In genomic region chr10:92545556-92545955, GRCh38 we compare ENCODE assay signal across 16 cellular contexts. TPM values are rescaled to one million over a fixed set of nuclear protein-coding genes. Genes with fewer than 3 reads are reported as not detected.
DNase-seq lines count a peak whose midpoint lies in the region; ATAC-seq, FAIRE-seq and TF ChIP-seq lines count a peak whose summit lies in the region.
"Had no signal": no experiment of that assay in that cellular context is flagged by ENCODE, and none has a peak within 500 bp of the region (broad histone marks: within the 10 kb centered on the region; RNA-seq: fewer than 3 reads in every experiment).

No MANE protein-coding gene starts in this region.

- no peaks in the 10 kb centered on the region for H3K27me3 Mint-ChIP-seq in WTC11 (ENCODE audit: low read depth)
- H3K27me3 Mint-ChIP-seq: CD4-positive, alpha-beta memory T cell had no signal

- H3K27ac Mint-ChIP-seq in WTC11: peak overlapping the region; percentile 1; the same call in 1 of the 2 replicates
- H3K27ac Mint-ChIP-seq: CD4-positive, alpha-beta memory T cell had no signal

- peaks cover 35% of the 10 kb centered on the region for H3K4me1 Mint-ChIP-seq in WTC11

- FAIRE-seq in GM12892 (lab: Jason Lieb, UNC): peak; percentile 14
- FAIRE-seq: G401.6, H1 had no signal

- no peak for ATAC-seq in WTC11
- ATAC-seq in GM21526 (IDR thresholded peaks at IDR 0.05; ENCODE audit: low FRiP score, unreplicated experiment): no peak
- no peak for ATAC-seq in HG02610 (IDR thresholded peaks at IDR 0.05; ENCODE audit: unreplicated experiment)
- ATAC-seq in HG02678 (IDR thresholded peaks at IDR 0.05; ENCODE audit: unreplicated experiment): no peak

- H3K36me3 Mint-ChIP-seq in WTC11: no peaks in the 10 kb centered on the region

- H3K4me1 ChIP-seq in HEK293 (ENCODE audit: control insufficient read depth, insufficient read depth, low read length): peaks cover 23% of the 10 kb centered on the region
- H3K4me1 ChIP-seq: Caco-2 had no signal

- H3K9me3 Mint-ChIP-seq in WTC11: no peaks in the 10 kb centered on the region
- H3K9me3 Mint-ChIP-seq: CD4-positive, alpha-beta memory T cell had no signal

- H3K9me3 ChIP-seq in HEK293 (ENCODE audit: control insufficient read depth, insufficient read depth, low read depth, low read length): no peaks in the 10 kb centered on the region
- H3K9me3 ChIP-seq: Caco-2 had no signal

- no peak overlapping the region for H3K27ac ChIP-seq in HEK293 (ENCODE audit: extremely low read depth, low read depth, low read length)
- H3K27ac ChIP-seq: GM23248 had no signal

- no peak overlapping the region for H3K4me3 Mint-ChIP-seq in WTC11
- H3K4me3 Mint-ChIP-seq: CD4-positive, alpha-beta memory T cell had no signal

- no peak for TF ChIP-seq POLR2A in GM12892 (IDR thresholded peaks at IDR 0.05; ENCODE audit: low read depth, low read length)

- peaks cover 4% of the 10 kb centered on the region in 2 experiments; a peak in 2 of 3 replicates for H3K36me3 ChIP-seq in HEK293 (ENCODE audit: control insufficient read depth in 2 of 2, insufficient read depth in 1 of 2, low read length in 2 of 2)

- DNase-seq in GM12892 (ENCODE audit: insufficient read length) (no peak), WTC11 (ENCODE audit: low spot score) (no peak)
- DNase-seq: C1 segment of cervical spinal cord; Caco-2; CD4-positive, alpha-beta memory T cell; DMS153; DND-41; GM23248; H7; HCEC 1CT had no signal

- CTCF ChIA-PET in HEK293 (lab: Yijun Ruan, JAX): interaction anchor here (1.2 to 1.3 kb wide), 2 partner anchors 29 kb away, joined by 3 to 5 read pairs; no protein-coding TSS in a partner anchor
- CTCF ChIA-PET in WTC11 (lab: Charles Lee): interaction anchor here (1.1 kb wide), 1 partner anchor 33 kb away, joined by 3 read pairs; no protein-coding TSS in a partner anchor

- H3K4me3 ChIP-seq in HEK293 (ENCODE audit: low read depth, low read length): no peak overlapping the region
- H3K4me3 ChIP-seq: GM23248 had no signal

- POLR2A ChIA-PET in HEK293 (lab: Yijun Ruan, JAX): no interaction called here
- POLR2A ChIA-PET in WTC11 (lab: Charles Lee): no interaction called here

- TF ChIP-seq CTCF in HEK293 (tag by site-specific recombination; IDR thresholded peaks at IDR 0.05) (no peak), WTC11 (IDR thresholded peaks at IDR 0.05) (no peak)

TF ChIP-seq in HEK293, 187 proteins besides CTCF, POLR2A, EP300 and RAD21:
- TF ChIP-seq ZNF664 (tag by site-specific recombination; IDR thresholded peaks at IDR 0.05) (peak; percentile 99), ZBTB49 (tag by site-specific recombination; IDR thresholded peaks at IDR 0.05; ENCODE audit: low read depth) (no peak)

TF ChIP-seq in WTC11, 78 proteins besides CTCF, POLR2A, EP300 and RAD21:
- no peak for TF ChIP-seq SMAD4 (CRISPR knock-in tag; IDR thresholded peaks at IDR 0.05)
- TF ChIP-seq NFATC4 (CRISPR knock-in tag; IDR thresholded peaks at IDR 0.05): no peak
- no peak for TF ChIP-seq FOXK1 (CRISPR knock-in tag; IDR thresholded peaks at IDR 0.05)
- TF ChIP-seq FOXJ3 (CRISPR knock-in tag; IDR thresholded peaks at IDR 0.05; ENCODE audit: borderline replicate concordance): no peak
- TF ChIP-seq NR1H2 (CRISPR knock-in tag; IDR thresholded peaks at IDR 0.05): no peak
- no peak for TF ChIP-seq PREB (CRISPR knock-in tag; IDR thresholded peaks at IDR 0.05; ENCODE audit: borderline replicate concordance)
- no peak for TF ChIP-seq ZNF671 (CRISPR knock-in tag; IDR thresholded peaks at IDR 0.05)
- no peak for TF ChIP-seq NFE2L1 (CRISPR knock-in tag; IDR thresholded peaks at IDR 0.05)
- TF ChIP-seq ZNF416 (CRISPR knock-in tag; IDR thresholded peaks at IDR 0.05): no peak
- TF ChIP-seq HMGA2 (CRISPR knock-in tag; IDR thresholded peaks at IDR 0.05): no peak
- TF ChIP-seq MYBL2 (CRISPR knock-in tag; IDR thresholded peaks at IDR 0.05): no peak
- no peak for TF ChIP-seq EMX1 (CRISPR knock-in tag; IDR thresholded peaks at IDR 0.05)
- no peak for TF ChIP-seq ETV6 (CRISPR knock-in tag; IDR thresholded peaks at IDR 0.05)

RNA-seq across cellular contexts. Expression of gene IDE, which starts 28.3 kb away (rescaled TPM):
- polyA plus RNA-seq in GM12892 (2012; ENCODE audit: missing spikeins): 15.8 TPM
- total RNA-seq in WTC11 (2021): 44.0 to 50.5 TPM (median 45.2 TPM) in 3 replicates

RNA-seq across cellular contexts. Expression of gene KIF11, which starts 47.4 kb away (rescaled TPM):
- polyA plus RNA-seq in GM12892 (2012; ENCODE audit: missing spikeins): 25.8 TPM
- total RNA-seq in WTC11 (2021): 46.0 to 55.7 TPM (median 47.5 TPM) in 3 replicates
